ENCODE assay signal across 8 cellular contexts in the genomic region with DNA sequence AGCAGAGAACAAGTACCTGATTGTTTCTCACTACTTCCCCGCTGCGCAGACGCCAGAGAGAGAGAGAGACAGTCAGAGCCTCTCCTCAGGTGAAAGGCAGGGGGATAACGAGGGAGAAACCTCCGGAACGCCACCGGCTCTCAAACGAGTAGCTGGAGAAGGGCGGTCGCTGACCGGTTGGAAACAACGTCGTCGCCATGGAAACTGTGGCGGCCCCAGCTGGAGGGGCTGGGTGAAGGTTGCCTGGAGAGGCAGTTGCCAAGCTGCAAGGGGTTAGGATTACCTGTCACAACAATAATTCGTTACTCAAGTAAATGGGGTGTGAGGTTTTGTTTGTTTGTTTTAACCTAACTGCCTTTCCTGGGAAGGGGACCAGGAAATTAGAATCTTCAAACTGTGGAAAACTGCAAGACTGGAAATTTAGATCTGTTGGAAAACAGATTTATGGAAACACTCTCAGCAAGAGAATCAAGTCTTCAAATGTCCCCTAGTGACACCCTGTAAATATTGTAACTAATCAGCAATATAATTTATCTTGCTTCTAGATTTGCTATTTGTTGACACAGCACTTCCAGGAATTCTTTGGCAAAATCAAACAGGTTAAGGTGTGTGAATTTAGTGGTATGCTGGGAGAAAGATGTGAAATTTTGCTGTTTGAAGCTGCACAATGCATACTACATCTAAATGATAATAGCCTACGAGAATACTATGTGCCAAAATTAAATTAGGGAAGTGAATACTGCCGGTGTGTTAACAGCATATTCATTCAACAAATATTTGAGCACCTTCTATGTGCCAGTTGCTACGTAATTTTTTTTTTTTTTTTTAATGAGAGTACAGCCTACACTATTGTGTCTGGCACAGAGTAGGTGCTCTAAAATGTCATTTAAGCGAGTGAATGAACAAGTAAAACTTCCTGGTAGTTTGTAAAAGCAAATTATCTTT. TPM values are rescaled to one million over a fixed set of nuclear protein-coding genes. Genes with fewer than 3 reads are reported as not detected.
A peak's percentile ranks its signal among the peaks of the same experiment; 100 is the strongest.
DNase-seq lines count a peak whose midpoint lies in the region; ATAC-seq and TF ChIP-seq lines count a peak whose summit lies in the region.

Gene DNAH12 (minus strand): TSS at position 164 of the 945 bp plus-strand sequence. CDS start 1,474 bp downstream, outside the sequence.

- no peak within 1 kb of the TSS for H3K4ac ChIP-seq in IMR-90 (ENCODE audit: low read depth, low read length)

- H3K4me1 ChIP-seq in IMR-90 (ENCODE audit: control insufficient read depth, insufficient read depth, low read length) = peaks cover 3% of the 10 kb centered on the region
- H3K4me1 ChIP-seq in SK-N-SH (ENCODE audit: control insufficient read depth in 1 of 2, insufficient read depth in 2 of 2, low read depth in 1 of 2, low read length in 1 of 2) = peaks cover 0 to 4% of the 10 kb centered on the region in 2 experiments; a peak in 1 of 4 replicates
- H3K4me1 ChIP-seq in foreskin keratinocyte = no peaks in the 10 kb centered on the region

- H3K27ac ChIP-seq in IMR-90 (ENCODE audit: insufficient read depth, low read length) (no peak within 1 kb of the TSS), SK-N-SH (ENCODE audit: low read depth in 2 of 2, low read length in 1 of 2) (no peak within 1 kb of the TSS), foreskin keratinocyte (no peak within 1 kb of the TSS)

- TF ChIP-seq EP300 in SK-N-SH (IDR thresholded peaks at IDR 0.05; ENCODE audit: borderline replicate concordance in 1 of 2, low read depth in 1 of 2, low read length in 1 of 2) = no peak

- intact Hi-C loops in IMR-90 (cut with micrococcal nuclease) = no loop called here

- in situ Hi-C loops in IMR-90 (cut with MboI; ENCODE audit: low sequenced_read_pairs) = no loop called here

- no peak for TF ChIP-seq POLR2A in IMR-90 (IDR thresholded peaks at IDR 0.05; ENCODE audit: low read depth, low read length)

- H2BK120ac ChIP-seq in IMR-90 (ENCODE audit: low read depth, low read length) = no peak within 1 kb of the TSS

- dilution Hi-C loops in IMR-90 (cut with HindIII; ENCODE audit: low sequenced_read_pairs, unreplicated experiment) = no loop called here

- H3K4me2 ChIP-seq in IMR-90 (ENCODE audit: low read depth, low read length) (peak within 1 kb of the TSS; percentile 85), SK-N-SH (peak within 1 kb of the TSS; percentile 17; the same call in 1 of the 2 replicates)

- DNase-seq in DMS 273 (lab: John Stamatoyannopoulos, UW; ENCODE audit: unreplicated experiment) (peak; percentile 81), IMR-90 (no peak), SK-N-SH (peak; percentile 75), foreskin keratinocyte (peak in 1 of 2 donors; percentile 22), retina (peak; percentile 86), SKM-1 treated with dmso at 0.1 percent for 144 hours (lab: John Stamatoyannopoulos, UW; ENCODE audit: unreplicated experiment) (no peak)

- no peaks in the 10 kb centered on the region for H3K9me1 ChIP-seq in IMR-90 (ENCODE audit: insufficient read depth, low read length)

- H2BK15ac ChIP-seq in IMR-90 (ENCODE audit: low read depth, low read length) = no peak within 1 kb of the TSS

- CTCF ChIA-PET in IMR-90 (lab: Yijun Ruan, JAX) = no interaction called here
- CTCF ChIA-PET in SK-N-SH (lab: Yijun Ruan, JAX) = no interaction called here

- H3K23ac ChIP-seq in IMR-90 (ENCODE audit: low read depth, low read length) = no peak within 1 kb of the TSS

- TF ChIP-seq CTCF in IMR-90 (conservative IDR thresholded peaks at IDR 0.05; ENCODE audit: low read depth, low read length) (no peak), SK-N-SH (IDR thresholded peaks at IDR 0.05) (no peak), foreskin keratinocyte (conservative IDR thresholded peaks at IDR 0.05) (no peak)

- no peaks in the 10 kb centered on the region for H3K79me2 ChIP-seq in SK-N-SH (ENCODE audit: insufficient read depth)

- no CpG with 5 or more reads among the region's 20 CpGs for WGBS in IMR-90 (ENCODE audit: extremely low coverage in 2 of 2, insufficient read length in 1 of 2), 2 experiments
- WGBS in SK-N-SH (ENCODE audit: low lambda C conversion rate) = 31% methylated on average over 20 of the region's 20 CpGs

- H3F3A ChIP-seq in SK-N-SH (replicated peaks; ENCODE audit: insufficient read depth) = peaks cover 4% of the 10 kb centered on the region

- H3K18ac ChIP-seq in IMR-90 (ENCODE audit: low read depth, low read length) = no peak within 1 kb of the TSS

- H4K8ac ChIP-seq in IMR-90 (ENCODE audit: low read depth in 2 of 2, low read length in 2 of 2) = no peak within 1 kb of the TSS

- no peak within 1 kb of the TSS for H4K5ac ChIP-seq in IMR-90 (ENCODE audit: low read depth, low read length)

- H2BK20ac ChIP-seq in IMR-90 (ENCODE audit: low read depth, low read length) = no peak within 1 kb of the TSS

- H4K91ac ChIP-seq in IMR-90 (ENCODE audit: insufficient read depth, low read depth, low read length) = no peak within 1 kb of the TSS

- no peak within 1 kb of the TSS for H2BK5ac ChIP-seq in IMR-90 (ENCODE audit: low read depth, low read length, poor library complexity, severe bottlenecking)

- no peak within 1 kb of the TSS for H2AK9ac ChIP-seq in IMR-90 (replicated peaks; ENCODE audit: low read depth, low read length, poor library complexity)

- no peak within 1 kb of the TSS for H3K56ac ChIP-seq in IMR-90 (ENCODE audit: extremely low read depth, insufficient read depth, low read length)

- H3K14ac ChIP-seq in IMR-90 (replicated peaks; ENCODE audit: low read depth, low read length) = no peak within 1 kb of the TSS

- no peaks in the 10 kb centered on the region; the same call in 1 of the 2 replicates for H3K27me3 ChIP-seq in IMR-90 (ENCODE audit: control insufficient read depth, insufficient read depth, low read length)
- H3K27me3 ChIP-seq in SK-N-SH (ENCODE audit: insufficient read depth) = no peaks in the 10 kb centered on the region
- no peaks in the 10 kb centered on the region for H3K27me3 ChIP-seq in foreskin keratinocyte

- H2AFZ ChIP-seq in IMR-90 (replicated peaks; ENCODE audit: low read length, poor library complexity) (peak within 1 kb of the TSS; percentile 81), SK-N-SH (ENCODE audit: low read depth) (peak within 1 kb of the TSS; percentile 69; the same call in 1 of the 2 replicates)

- BruUV-seq in IMR-90 (replicated peaks; lab: Mats Ljungman, UMichigan) = no TSS peak

- H3K36me3 ChIP-seq in IMR-90 (ENCODE audit: control insufficient read depth, insufficient read depth, low read length) (no peaks in the 10 kb centered on the region), SK-N-SH (replicated peaks in 1 of 2; ENCODE audit: control insufficient read depth in 1 of 2, insufficient read depth in 2 of 2, low read length in 1 of 2) (no peaks in the 10 kb centered on the region)

- H3K9me2 ChIP-seq in SK-N-SH = no peaks in the 10 kb centered on the region

- H4K20me1 ChIP-seq in IMR-90 (ENCODE audit: insufficient read depth, low read length) (no peaks in the 10 kb centered on the region), SK-N-SH (ENCODE audit: insufficient read depth) (no peaks in the 10 kb centered on the region)

- H3K9ac ChIP-seq in IMR-90 (ENCODE audit: low read depth, low read length) = no peak within 1 kb of the TSS
- no peak within 1 kb of the TSS for H3K9ac ChIP-seq in SK-N-SH

- no peak for TF ChIP-seq RAD21 in IMR-90 (IDR thresholded peaks at IDR 0.05; ENCODE audit: low read length)
- TF ChIP-seq RAD21 in SK-N-SH (IDR thresholded peaks at IDR 0.05; ENCODE audit: low read length) = no peak

- H3K9me3 ChIP-seq in IMR-90 (ENCODE audit: control insufficient read depth, insufficient read depth, low read length) (no peaks in the 10 kb centered on the region), SK-N-SH (no peaks in the 10 kb centered on the region)

- peak within 1 kb of the TSS; percentile 15; the same call in 1 of the 2 replicates for H3K4me3 ChIP-seq in IMR-90 (ENCODE audit: insufficient read depth, low read depth, low read length)
- peak within 1 kb of the TSS in 1 of 2 experiments; percentile 15; a peak in 1 of 4 replicates for H3K4me3 ChIP-seq in SK-N-SH (ENCODE audit: low read depth in 2 of 2, low read length in 1 of 2)

- H3K79me1 ChIP-seq in IMR-90 (ENCODE audit: low read depth in 1 of 2, low read length in 2 of 2) = no peaks in the 10 kb centered on the region

- ATAC-seq in IMR-90 (ENCODE audit: low read depth) (peak; percentile 54), foreskin keratinocyte (peak; percentile 70), GM21576 (IDR thresholded peaks at IDR 0.05; ENCODE audit: unreplicated experiment) (no peak), GM18498 (IDR thresholded peaks at IDR 0.05; ENCODE audit: unreplicated experiment) (no peak)

- POLR2A ChIA-PET in IMR-90 (lab: Charles Lee; ENCODE audit: unreplicated experiment) (no interaction called here), SK-N-SH (lab: Yijun Ruan, JAX) (interaction anchor here (1.4 kb wide), 1 partner anchor 11 kb away, joined by 3 read pairs; the partner anchor contains the start of gene PDE12)

- H2AK5ac ChIP-seq in IMR-90 (ENCODE audit: low read depth, low read length) = no peak within 1 kb of the TSS

TF ChIP-seq in SK-N-SH, 30 proteins besides CTCF, POLR2A, EP300 and RAD21:
- TF ChIP-seq ELF1 (IDR thresholded peaks at IDR 0.05) (no peak), FOSL2 (IDR thresholded peaks at IDR 0.05; ENCODE audit: borderline replicate concordance, low read depth) (no peak), RXRA (IDR thresholded peaks at IDR 0.05; ENCODE audit: borderline replicate concordance, low read depth) (no peak), TEAD4 (IDR thresholded peaks at IDR 0.05; ENCODE audit: borderline replicate concordance, insufficient read depth) (no peak), NFIC (IDR thresholded peaks at IDR 0.05; ENCODE audit: borderline replicate concordance) (no peak), MEF2A (IDR thresholded peaks at IDR 0.05; ENCODE audit: borderline replicate concordance, low read depth) (no peak)
- TF ChIP-seq, protein P1, sequence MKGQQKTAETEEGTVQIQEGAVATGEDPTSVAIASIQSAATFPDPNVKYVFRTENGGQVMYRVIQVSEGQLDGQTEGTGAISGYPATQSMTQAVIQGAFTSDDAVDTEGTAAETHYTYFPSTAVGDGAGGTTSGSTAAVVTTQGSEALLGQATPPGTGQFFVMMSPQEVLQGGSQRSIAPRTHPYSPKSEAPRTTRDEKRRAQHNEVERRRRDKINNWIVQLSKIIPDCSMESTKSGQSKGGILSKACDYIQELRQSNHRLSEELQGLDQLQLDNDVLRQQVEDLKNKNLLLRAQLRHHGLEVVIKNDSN (IDR thresholded peaks at IDR 0.05; ENCODE audit: borderline replicate concordance, low read depth) = no peak

RNA-seq across cellular contexts. Expression of gene DNAH12, which starts in this region (rescaled TPM):
- total RNA-seq in IMR-90 (2012; rRNA removed) (under 0.01 TPM in 2 replicates), foreskin keratinocyte (under 0.01 TPM in 1 of 2 replicates, not detected in the other)
- polyA plus RNA-seq in IMR-90 (2012; rRNA removed) (0.02 TPM in 1 of 2 replicates, not detected in the other), SK-N-SH (2012; rRNA removed) (0.03 and 0.05 TPM in 2 replicates), foreskin keratinocyte (not detected in 2 replicates)
- not detected in 2 replicates for polyA plus RNA-seq in IMR-90 (2012; cell fraction: cytosol; rRNA removed)
- 0.17 TPM in 1 of 2 replicates, not detected in the other for polyA plus RNA-seq in IMR-90 (2012; cell fraction: nucleus; rRNA removed; ENCODE audit: low replicate concordance)
- polyA plus RNA-seq in SK-N-SH (2012; cell fraction: cytosol; rRNA removed) = 0.01 and 0.05 TPM in 2 replicates
- 0.13 and 0.28 TPM in 2 replicates for polyA plus RNA-seq in SK-N-SH (2012; cell fraction: nucleus; rRNA removed)

Comparison
In these comparisons a context has a peak if more than half of its experiments do, and no peak if none do; other contexts are left out.
1. Peak in ATAC-seq, H3K4me3 ChIP-seq and H3K4me2 ChIP-seq in IMR-90; RNA of the gene not detected or under 1 TPM.
2. Peak in DNase-seq and H3K4me2 ChIP-seq in SK-N-SH; RNA of the gene not detected or under 1 TPM.
3. Peak in ATAC-seq in foreskin keratinocyte; RNA of the gene not detected or under 1 TPM.
4. DNase-seq: peak in DMS 273 (single experiment) and retina (single experiment); none in IMR-90 (single experiment) and SKM-1 treated with dmso at 0.1 percent for 144 hours (single experiment).